Comparison of ENCODE assay signal across 1 cellular context in the genomic region with DNA sequence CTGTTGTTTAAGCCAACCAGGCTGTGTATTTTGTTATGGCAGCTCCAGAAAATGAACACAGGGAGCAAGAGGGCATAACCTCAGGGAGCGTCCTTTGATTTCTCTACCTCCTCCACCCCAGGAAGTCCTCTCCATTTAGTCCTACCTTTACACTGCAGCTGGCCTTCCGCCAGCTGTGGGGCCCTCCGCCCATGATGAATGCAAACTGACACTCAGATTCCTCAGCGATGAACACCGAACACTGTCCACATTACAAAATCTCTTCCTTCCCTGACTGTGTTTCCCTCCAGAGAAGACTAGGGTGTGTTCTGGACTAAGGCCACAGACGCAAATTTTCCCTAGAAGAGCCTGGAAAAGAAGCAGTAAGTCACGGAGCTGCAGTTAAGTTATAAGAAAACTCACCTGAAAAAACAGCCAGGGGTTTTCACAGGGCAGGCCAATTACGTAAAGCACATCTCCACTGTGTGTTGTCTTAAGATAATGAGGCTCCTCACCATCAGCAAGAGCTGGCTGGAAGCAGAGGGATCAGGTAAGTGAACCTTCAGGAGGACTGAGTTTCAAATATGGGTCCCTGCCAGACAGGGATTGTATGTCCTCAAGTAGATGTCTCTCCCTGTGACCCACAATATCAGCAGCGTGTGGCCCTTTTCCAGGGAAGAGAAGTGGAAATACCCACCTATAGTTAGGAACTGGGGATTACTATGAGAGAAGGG.
TF ChIP-seq lines count a peak whose summit lies in the region.

No MANE protein-coding gene starts in this region.

TF ChIP-seq in HepG2, 621 proteins besides CTCF, POLR2A, EP300 and RAD21 (continued from another document and continues in another):
- TF ChIP-seq ZNF281 (CRISPR knock-in tag; IDR thresholded peaks at IDR 0.05; ENCODE audit: borderline replicate concordance): no peak
- no peak for TF ChIP-seq JUND (CRISPR knock-in tag; IDR thresholded peaks at IDR 0.05)
- TF ChIP-seq CC2D1A (CRISPR knock-in tag; IDR thresholded peaks at IDR 0.05): no peak
- TF ChIP-seq ZFP90 (CRISPR knock-in tag; IDR thresholded peaks at IDR 0.05; ENCODE audit: borderline replicate concordance): no peak
- no peak for TF ChIP-seq ZNF513 (CRISPR knock-in tag; conservative IDR thresholded peaks at IDR 0.05)
- TF ChIP-seq PRMT3 (CRISPR knock-in tag; IDR thresholded peaks at IDR 0.05; ENCODE audit: borderline replicate concordance, low read depth): no peak
- no peak for TF ChIP-seq ZBTB39 (CRISPR knock-in tag; IDR thresholded peaks at IDR 0.05)
- no peak for TF ChIP-seq THAP9 (CRISPR knock-in tag; IDR thresholded peaks at IDR 0.05; ENCODE audit: borderline replicate concordance)
- no peak for TF ChIP-seq BRD4 (CRISPR knock-in tag; IDR thresholded peaks at IDR 0.05)
- TF ChIP-seq, protein P1, sequence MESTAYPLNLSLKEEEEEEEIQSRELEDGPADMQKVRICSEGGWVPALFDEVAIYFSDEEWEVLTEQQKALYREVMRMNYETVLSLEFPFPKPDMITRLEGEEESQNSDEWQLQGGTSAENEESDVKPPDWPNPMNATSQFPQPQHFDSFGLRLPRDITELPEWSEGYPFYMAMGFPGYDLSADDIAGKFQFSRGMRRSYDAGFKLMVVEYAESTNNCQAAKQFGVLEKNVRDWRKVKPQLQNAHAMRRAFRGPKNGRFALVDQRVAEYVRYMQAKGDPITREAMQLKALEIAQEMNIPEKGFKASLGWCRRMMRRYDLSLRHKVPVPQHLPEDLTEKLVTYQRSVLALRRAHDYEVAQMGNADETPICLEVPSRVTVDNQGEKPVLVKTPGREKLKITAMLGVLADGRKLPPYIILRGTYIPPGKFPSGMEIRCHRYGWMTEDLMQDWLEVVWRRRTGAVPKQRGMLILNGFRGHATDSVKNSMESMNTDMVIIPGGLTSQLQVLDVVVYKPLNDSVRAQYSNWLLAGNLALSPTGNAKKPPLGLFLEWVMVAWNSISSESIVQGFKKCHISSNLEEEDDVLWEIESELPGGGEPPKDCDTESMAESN (CRISPR knock-in tag; conservative IDR thresholded peaks at IDR 0.05): 0 out of 2 replicates have a peak, but pooled peaks have one; percentile 43
- TF ChIP-seq ZNF496 (CRISPR knock-in tag; IDR thresholded peaks at IDR 0.05; ENCODE audit: insufficient replicate concordance): no peak
- no peak for TF ChIP-seq ZNF672 (CRISPR knock-in tag; IDR thresholded peaks at IDR 0.05)
- TF ChIP-seq ZNF569 (CRISPR knock-in tag; IDR thresholded peaks at IDR 0.05; ENCODE audit: borderline replicate concordance): no peak
- TF ChIP-seq SKI (IDR thresholded peaks at IDR 0.05; ENCODE audit: partially characterized antibody): no peak
- TF ChIP-seq PHF20 (CRISPR knock-in tag; IDR thresholded peaks at IDR 0.05): no peak
- TF ChIP-seq TOE1 (CRISPR knock-in tag; IDR thresholded peaks at IDR 0.05): no peak
- TF ChIP-seq NFAT5 (CRISPR knock-in tag; IDR thresholded peaks at IDR 0.05): no peak
- TF ChIP-seq, protein P2, sequence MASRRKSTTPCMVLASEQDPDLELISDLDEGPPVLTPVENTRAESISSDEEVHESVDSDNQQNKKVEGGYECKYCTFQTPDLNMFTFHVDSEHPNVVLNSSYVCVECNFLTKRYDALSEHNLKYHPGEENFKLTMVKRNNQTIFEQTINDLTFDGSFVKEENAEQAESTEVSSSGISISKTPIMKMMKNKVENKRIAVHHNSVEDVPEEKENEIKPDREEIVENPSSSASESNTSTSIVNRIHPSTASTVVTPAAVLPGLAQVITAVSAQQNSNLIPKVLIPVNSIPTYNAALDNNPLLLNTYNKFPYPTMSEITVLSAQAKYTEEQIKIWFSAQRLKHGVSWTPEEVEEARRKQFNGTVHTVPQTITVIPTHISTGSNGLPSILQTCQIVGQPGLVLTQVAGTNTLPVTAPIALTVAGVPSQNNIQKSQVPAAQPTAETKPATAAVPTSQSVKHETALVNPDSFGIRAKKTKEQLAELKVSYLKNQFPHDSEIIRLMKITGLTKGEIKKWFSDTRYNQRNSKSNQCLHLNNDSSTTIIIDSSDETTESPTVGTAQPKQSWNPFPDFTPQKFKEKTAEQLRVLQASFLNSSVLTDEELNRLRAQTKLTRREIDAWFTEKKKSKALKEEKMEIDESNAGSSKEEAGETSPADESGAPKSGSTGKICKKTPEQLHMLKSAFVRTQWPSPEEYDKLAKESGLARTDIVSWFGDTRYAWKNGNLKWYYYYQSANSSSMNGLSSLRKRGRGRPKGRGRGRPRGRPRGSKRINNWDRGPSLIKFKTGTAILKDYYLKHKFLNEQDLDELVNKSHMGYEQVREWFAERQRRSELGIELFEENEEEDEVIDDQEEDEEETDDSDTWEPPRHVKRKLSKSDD (CRISPR knock-in tag; IDR thresholded peaks at IDR 0.05; ENCODE audit: low read depth): no peak
- TF ChIP-seq ZNF451 (CRISPR knock-in tag; IDR thresholded peaks at IDR 0.05): no peak
- TF ChIP-seq KLF11 (CRISPR knock-in tag; IDR thresholded peaks at IDR 0.05): no peak
- no peak for TF ChIP-seq ZNF766 (CRISPR knock-in tag; IDR thresholded peaks at IDR 0.05; ENCODE audit: borderline replicate concordance)
- TF ChIP-seq NPAS2 (CRISPR knock-in tag; IDR thresholded peaks at IDR 0.05; ENCODE audit: borderline replicate concordance): no peak
- no peak for TF ChIP-seq ZNF329 (CRISPR knock-in tag; IDR thresholded peaks at IDR 0.05; ENCODE audit: low read depth)
- no peak for TF ChIP-seq ZNF562 (CRISPR knock-in tag; IDR thresholded peaks at IDR 0.05; ENCODE audit: borderline replicate concordance)
- TF ChIP-seq KLF16 (CRISPR knock-in tag; IDR thresholded peaks at IDR 0.05): peak in 1 of 2 experiments; percentile 69; a peak in 1 of 4 replicates
- TF ChIP-seq, protein P3, sequence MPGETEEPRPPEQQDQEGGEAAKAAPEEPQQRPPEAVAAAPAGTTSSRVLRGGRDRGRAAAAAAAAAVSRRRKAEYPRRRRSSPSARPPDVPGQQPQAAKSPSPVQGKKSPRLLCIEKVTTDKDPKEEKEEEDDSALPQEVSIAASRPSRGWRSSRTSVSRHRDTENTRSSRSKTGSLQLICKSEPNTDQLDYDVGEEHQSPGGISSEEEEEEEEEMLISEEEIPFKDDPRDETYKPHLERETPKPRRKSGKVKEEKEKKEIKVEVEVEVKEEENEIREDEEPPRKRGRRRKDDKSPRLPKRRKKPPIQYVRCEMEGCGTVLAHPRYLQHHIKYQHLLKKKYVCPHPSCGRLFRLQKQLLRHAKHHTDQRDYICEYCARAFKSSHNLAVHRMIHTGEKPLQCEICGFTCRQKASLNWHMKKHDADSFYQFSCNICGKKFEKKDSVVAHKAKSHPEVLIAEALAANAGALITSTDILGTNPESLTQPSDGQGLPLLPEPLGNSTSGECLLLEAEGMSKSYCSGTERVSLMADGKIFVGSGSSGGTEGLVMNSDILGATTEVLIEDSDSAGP (CRISPR knock-in tag; IDR thresholded peaks at IDR 0.05; ENCODE audit: borderline replicate concordance): no peak
- TF ChIP-seq EEA1 (CRISPR knock-in tag; IDR thresholded peaks at IDR 0.05; ENCODE audit: borderline replicate concordance): no peak
- no peak for TF ChIP-seq ATRX (CRISPR knock-in tag; IDR thresholded peaks at IDR 0.05; ENCODE audit: borderline replicate concordance)
- no peak for TF ChIP-seq RBAK (CRISPR knock-in tag; IDR thresholded peaks at IDR 0.05)
- TF ChIP-seq ZNF121 (CRISPR knock-in tag; IDR thresholded peaks at IDR 0.05): no peak
